ENCODE assay signal across 2 cellular contexts in the genomic region with DNA sequence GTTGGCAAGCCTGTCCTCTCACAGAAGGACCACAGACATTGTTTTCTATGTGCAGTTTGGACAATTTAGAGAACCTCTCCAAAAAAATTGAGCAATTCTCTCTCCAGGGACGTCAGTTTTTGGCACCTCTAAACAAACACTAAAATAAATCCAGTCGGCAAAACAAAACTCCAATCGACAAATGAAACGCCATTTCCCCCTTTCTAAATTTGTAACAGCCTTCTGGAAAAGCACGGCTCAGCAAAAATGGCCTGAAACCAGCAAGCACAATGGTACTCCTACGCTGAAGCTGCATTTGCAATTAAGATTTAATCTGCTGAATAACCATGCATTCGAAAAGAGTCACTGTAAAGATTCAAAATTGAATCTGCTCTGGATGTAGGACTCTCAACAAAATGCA.
TF ChIP-seq lines count a peak whose summit lies in the region.

No MANE protein-coding gene starts in this region.

TF ChIP-seq in SK-N-SH, 30 proteins besides CTCF, POLR2A, EP300 and RAD21 (continued from another document):
- TF ChIP-seq RXRA (IDR thresholded peaks at IDR 0.05; ENCODE audit: borderline replicate concordance, low read depth) = no peak
- TF ChIP-seq GATA2 (CRISPR knock-in tag; IDR thresholded peaks at IDR 0.05) = peak; percentile 59
- TF ChIP-seq, protein P1, sequence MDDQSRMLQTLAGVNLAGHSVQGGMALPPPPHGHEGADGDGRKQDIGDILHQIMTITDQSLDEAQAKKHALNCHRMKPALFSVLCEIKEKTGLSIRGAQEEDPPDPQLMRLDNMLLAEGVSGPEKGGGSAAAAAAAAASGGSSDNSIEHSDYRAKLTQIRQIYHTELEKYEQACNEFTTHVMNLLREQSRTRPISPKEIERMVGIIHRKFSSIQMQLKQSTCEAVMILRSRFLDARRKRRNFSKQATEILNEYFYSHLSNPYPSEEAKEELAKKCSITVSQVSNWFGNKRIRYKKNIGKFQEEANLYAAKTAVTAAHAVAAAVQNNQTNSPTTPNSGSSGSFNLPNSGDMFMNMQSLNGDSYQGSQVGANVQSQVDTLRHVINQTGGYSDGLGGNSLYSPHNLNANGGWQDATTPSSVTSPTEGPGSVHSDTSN (IDR thresholded peaks at IDR 0.05) = no peak
- TF ChIP-seq EZH2phosphoT487 (IDR thresholded peaks at IDR 0.05; ENCODE audit: borderline replicate concordance, low read depth) = no peak
- no peak for TF ChIP-seq POLR2AphosphoS5 (IDR thresholded peaks at IDR 0.05; ENCODE audit: low read depth, low read length)
- TF ChIP-seq TAF1 (IDR thresholded peaks at IDR 0.05; ENCODE audit: borderline replicate concordance, low read depth, low read length) = no peak
- no peak for TF ChIP-seq MEF2A (IDR thresholded peaks at IDR 0.05; ENCODE audit: borderline replicate concordance, low read depth)
- TF ChIP-seq SIN3A (IDR thresholded peaks at IDR 0.05; ENCODE audit: borderline replicate concordance, low read depth, low read length) = no peak
TF ChIP-seq in SK-N-SH: peak in this region for 2.

TF ChIP-seq in SK-N-SH treated with all-trans-retinoic acid at 6 μM for 48 hours, 23 proteins besides CTCF, POLR2A, EP300 and RAD21 (continued from another document):
- TF ChIP-seq TCF4 (CRISPR knock-in tag; IDR thresholded peaks at IDR 0.05; ENCODE audit: borderline replicate concordance) (no peak), ISL1 (CRISPR knock-in tag; IDR thresholded peaks at IDR 0.05) (no peak)
- TF ChIP-seq, protein P2, sequence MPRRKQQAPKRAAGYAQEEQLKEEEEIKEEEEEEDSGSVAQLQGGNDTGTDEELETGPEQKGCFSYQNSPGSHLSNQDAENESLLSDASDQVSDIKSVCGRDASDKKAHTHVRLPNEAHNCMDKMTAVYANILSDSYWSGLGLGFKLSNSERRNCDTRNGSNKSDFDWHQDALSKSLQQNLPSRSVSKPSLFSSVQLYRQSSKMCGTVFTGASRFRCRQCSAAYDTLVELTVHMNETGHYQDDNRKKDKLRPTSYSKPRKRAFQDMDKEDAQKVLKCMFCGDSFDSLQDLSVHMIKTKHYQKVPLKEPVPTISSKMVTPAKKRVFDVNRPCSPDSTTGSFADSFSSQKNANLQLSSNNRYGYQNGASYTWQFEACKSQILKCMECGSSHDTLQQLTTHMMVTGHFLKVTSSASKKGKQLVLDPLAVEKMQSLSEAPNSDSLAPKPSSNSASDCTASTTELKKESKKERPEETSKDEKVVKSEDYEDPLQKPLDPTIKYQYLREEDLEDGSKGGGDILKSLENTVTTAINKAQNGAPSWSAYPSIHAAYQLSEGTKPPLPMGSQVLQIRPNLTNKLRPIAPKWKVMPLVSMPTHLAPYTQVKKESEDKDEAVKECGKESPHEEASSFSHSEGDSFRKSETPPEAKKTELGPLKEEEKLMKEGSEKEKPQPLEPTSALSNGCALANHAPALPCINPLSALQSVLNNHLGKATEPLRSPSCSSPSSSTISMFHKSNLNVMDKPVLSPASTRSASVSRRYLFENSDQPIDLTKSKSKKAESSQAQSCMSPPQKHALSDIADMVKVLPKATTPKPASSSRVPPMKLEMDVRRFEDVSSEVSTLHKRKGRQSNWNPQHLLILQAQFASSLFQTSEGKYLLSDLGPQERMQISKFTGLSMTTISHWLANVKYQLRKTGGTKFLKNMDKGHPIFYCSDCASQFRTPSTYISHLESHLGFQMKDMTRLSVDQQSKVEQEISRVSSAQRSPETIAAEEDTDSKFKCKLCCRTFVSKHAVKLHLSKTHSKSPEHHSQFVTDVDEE (CRISPR knock-in tag; IDR thresholded peaks at IDR 0.05) = no peak
- TF ChIP-seq, protein P3, sequence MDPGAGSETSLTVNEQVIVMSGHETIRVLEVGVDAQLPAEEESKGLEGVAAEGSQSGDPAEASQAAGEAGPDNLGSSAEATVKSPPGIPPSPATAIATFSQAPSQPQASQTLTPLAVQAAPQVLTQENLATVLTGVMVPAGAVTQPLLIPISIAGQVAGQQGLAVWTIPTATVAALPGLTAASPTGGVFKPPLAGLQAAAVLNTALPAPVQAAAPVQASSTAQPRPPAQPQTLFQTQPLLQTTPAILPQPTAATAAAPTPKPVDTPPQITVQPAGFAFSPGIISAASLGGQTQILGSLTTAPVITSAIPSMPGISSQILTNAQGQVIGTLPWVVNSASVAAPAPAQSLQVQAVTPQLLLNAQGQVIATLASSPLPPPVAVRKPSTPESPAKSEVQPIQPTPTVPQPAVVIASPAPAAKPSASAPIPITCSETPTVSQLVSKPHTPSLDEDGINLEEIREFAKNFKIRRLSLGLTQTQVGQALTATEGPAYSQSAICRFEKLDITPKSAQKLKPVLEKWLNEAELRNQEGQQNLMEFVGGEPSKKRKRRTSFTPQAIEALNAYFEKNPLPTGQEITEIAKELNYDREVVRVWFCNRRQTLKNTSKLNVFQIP (CRISPR knock-in tag; IDR thresholded peaks at IDR 0.05; ENCODE audit: borderline replicate concordance, low read depth) = no peak
TF ChIP-seq in SK-N-SH treated with all-trans-retinoic acid at 6 μM for 48 hours: peak in this region for 0.
